13 cellular contexts compared by ENCODE assay signal in genomic region chr1:65425697-65426096, GRCh38. TPM values are rescaled to one million over a fixed set of nuclear protein-coding genes. Genes with fewer than 3 reads are reported as not detected.
DNase-seq lines count a peak whose midpoint lies in the region; ATAC-seq and TF ChIP-seq lines count a peak whose summit lies in the region.
"Had no signal": no experiment of that assay in that cellular context is flagged by ENCODE, and none has a peak within 500 bp of the region (broad histone marks: within the 10 kb centered on the region; RNA-seq: fewer than 3 reads in every experiment).

No MANE protein-coding gene starts in this region.

- H3K27me3 ChIP-seq in psoas muscle (ENCODE audit: insufficient read depth in 3 of 3, low read length in 2 of 3), result no peaks in the 10 kb centered on the region
- H3K27me3 ChIP-seq: suprapubic skin had no signal

- H3K4me3 ChIP-seq in psoas muscle, result no peak overlapping the region
- H3K4me3 ChIP-seq: suprapubic skin had no signal

- intact Hi-C loops in psoas muscle (cut with DNase I), result loop anchor here (10.0 kb wide), 2 partner anchors 171 to 361 kb away; no protein-coding TSS in a partner anchor
- intact Hi-C loops in left colon (cut with DNase I, micrococcal nuclease), result no loop called here

- WGBS in psoas muscle, 3 donors, result 91 to 96% (median 93%) methylated on average over 3 of the region's 3 CpGs

- in situ Hi-C loops in Caki2 (cut with HindIII; ENCODE audit: low pct_unique_long_range_greater_than_20kb, low sequenced_read_pairs), result no loop called here

- H3K36me3 ChIP-seq in psoas muscle (ENCODE audit: insufficient read depth in 1 of 2, low read depth in 1 of 2), result peaks cover 0 to 58% of the 10 kb centered on the region in 2 donors

- no peak for TF ChIP-seq CTCF in psoas muscle (IDR thresholded peaks at IDR 0.05)

- no peak overlapping the region for H3K27ac ChIP-seq in psoas muscle
- H3K27ac ChIP-seq: suprapubic skin had no signal

- ATAC-seq in psoas muscle (no peak), left colon (no peak)
- ATAC-seq: effector memory CD8-positive, alpha-beta T cell had no signal

- peaks cover 30% of the 10 kb centered on the region for H3K4me1 ChIP-seq in psoas muscle

- DNase-seq in Caki2 (ENCODE audit: low read depth) (peak; percentile 86), NCI-H226 (peak; percentile 87), dermis blood vessel endothelial cell (peak; percentile 89), lung microvascular endothelial cell (ENCODE audit: low read depth in 2 of 2) (peak; percentile 79 to 84), psoas muscle (no peak), DMS 273 treated with DMSO at 0.1 percent for 48 hours (lab: John Stamatoyannopoulos, UW) (no peak), amniotic stem cell (lab: John Stamatoyannopoulos, UW) (no peak), left colon (no peak)
- DNase-seq: activated T-cell treated with anti-CD3 and anti-CD28 coated beads, Interleukin-2, amount 50 U/mL, for 1 hour; CD8-positive, alpha-beta memory T cell; effector memory CD8-positive, alpha-beta T cell; stimulated activated CD4-positive, alpha-beta T cell treated with anti-CD3 and anti-CD28 coated beads, Interleukin-4, amount 100 ng/mL, for 24 hours had no signal

- no peaks in the 10 kb centered on the region for H3K9me3 ChIP-seq in psoas muscle
- H3K9me3 ChIP-seq: suprapubic skin had no signal

RNA-seq across cellular contexts. Expression of gene LEPR, which starts 5.2 kb away (rescaled TPM):
- 12.0 and 22.8 TPM in 2 replicates for total RNA-seq in Caki2 (2014; rRNA removed; shearing (Covaris generic); ENCODE audit: low replicate concordance)
- total RNA-seq in dermis blood vessel endothelial cell, result 81.2 and 109 TPM in 2 replicates
- 24.8 and 34.3 TPM in 2 replicates for total RNA-seq in lung microvascular endothelial cell
- total RNA-seq in psoas muscle, result 1 to 10 TPM; 1.8 to 7.8 (median 4.7) TPM
- polyA plus RNA-seq in psoas muscle, result 1 to 10 TPM in 2 of 3 donors, under 1 TPM in 1; 0.73 to 2.1 (median 1.5) TPM
- total RNA-seq in left colon, result 1 to 10 TPM; 4.2 to 5.6 TPM

RNA-seq across cellular contexts. Expression of gene LEPROT, which starts 5.2 kb away (rescaled TPM):
- 65.3 and 125 TPM in 2 replicates for total RNA-seq in Caki2 (2014; rRNA removed; shearing (Covaris generic); ENCODE audit: low replicate concordance)
- 58.7 and 60.6 TPM in 2 replicates for total RNA-seq in dermis blood vessel endothelial cell
- 44.7 and 57.3 TPM in 2 replicates for total RNA-seq in lung microvascular endothelial cell
- total RNA-seq in psoas muscle, result 10 to 100 TPM; 20.3 to 34.5 (median 27.6) TPM
- 10 to 100 TPM; 14.9 to 28.7 (median 22.9) TPM for polyA plus RNA-seq in psoas muscle
- 10 to 100 TPM; 59.8 to 77.1 TPM for total RNA-seq in left colon

Comparison
In these comparisons a context has a peak if more than half of its experiments do, and no peak if none do; other contexts are left out.
1. DNase-seq: peak in Caki2 (single experiment), NCI-H226 (single experiment), dermis blood vessel endothelial cell (single experiment) and lung microvascular endothelial cell (2 of 2); none in psoas muscle (0 of 2), DMS 273 treated with DMSO at 0.1 percent for 48 hours (single experiment), amniotic stem cell (single experiment) and left colon (0 of 2).
2. intact Hi-C loops: an anchor here in psoas muscle (10.0 kb wide); none called in left colon.